In the genomic region with DNA sequence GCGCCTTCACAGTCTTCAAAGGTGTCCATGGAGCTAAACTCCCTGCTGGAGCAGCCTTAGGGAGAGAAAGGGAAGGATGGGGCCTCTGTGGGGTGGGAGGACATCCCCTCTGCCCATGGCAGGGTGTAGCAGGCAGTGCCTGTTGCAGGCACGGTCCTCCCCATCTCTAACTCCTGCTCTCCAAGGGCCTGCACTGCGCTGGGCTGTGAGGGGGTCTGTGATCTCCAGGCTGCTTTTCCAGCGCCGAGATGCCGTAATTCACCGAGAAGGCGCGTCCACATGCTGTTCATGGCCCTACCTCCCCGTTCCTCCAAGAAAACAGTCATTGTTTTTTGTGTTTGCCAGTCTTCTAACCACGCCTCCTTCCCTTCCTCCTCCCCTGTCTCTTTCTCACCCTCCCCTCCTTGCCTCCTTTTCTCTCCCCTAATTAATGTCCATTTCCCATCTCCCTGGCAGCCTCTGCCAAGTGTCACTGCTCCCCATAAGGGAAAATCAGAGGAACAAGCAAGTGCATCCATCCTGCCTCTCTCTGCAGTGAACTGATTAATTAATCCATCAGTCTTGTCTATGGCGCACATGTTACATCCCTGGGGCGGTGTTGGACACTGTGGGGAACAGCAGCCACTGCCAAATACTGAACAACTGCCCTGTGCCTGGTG, we compare ENCODE assay signal across 1 cellular context.
TF ChIP-seq lines count a peak whose summit lies in the region.

No MANE protein-coding gene starts in this region.

TF ChIP-seq in A549, 52 proteins besides CTCF, POLR2A, EP300 and RAD21 (continued from another document):
- no peak for TF ChIP-seq FOSL2 (IDR thresholded peaks at IDR 0.05)
- TF ChIP-seq FOSL2 (CRISPR knock-in tag; IDR thresholded peaks at IDR 0.05), result no peak
